ENCODE assay signal across 24 cellular contexts in genomic region chr3:114318295-114318694, GRCh38. TPM values are rescaled to one million over a fixed set of nuclear protein-coding genes. Genes with fewer than 3 reads are reported as not detected.
DNase-seq lines count a peak whose midpoint lies in the region; ATAC-seq, FAIRE-seq and TF ChIP-seq lines count a peak whose summit lies in the region.
"Had no signal": no experiment of that assay in that cellular context is flagged by ENCODE, and none has a peak within 500 bp of the region (broad histone marks: within the 10 kb centered on the region; RNA-seq: fewer than 3 reads in every experiment).

No MANE protein-coding gene starts in this region.

- no peaks in the 10 kb centered on the region for H3K27me3 ChIP-seq in H1 (replicated peaks in 1 of 4; ENCODE audit: control insufficient read depth in 3 of 4, extremely low read depth in 1 of 4, insufficient read depth in 3 of 4, low read length in 3 of 4)
- no peaks in the 10 kb centered on the region for H3K27me3 ChIP-seq in upper lobe of right lung
- H3K27me3 ChIP-seq: right lobe of liver had no signal

- CTCF ChIA-PET in activated naive CD4-positive, alpha-beta T cell treated with anti-CD3 and anti-CD28 coated beads for 36 hours (lab: Charles Lee), result interaction anchor here (0.9 kb wide), 1 partner anchor 83 kb away, joined by 4 read pairs; no protein-coding TSS in a partner anchor
- CTCF ChIA-PET in H1 (lab: Charles Lee; ENCODE audit: partially characterized antibody), result interaction anchor here (0.6 to 1.2 kb wide), 2 partner anchors 25 to 339 kb away, joined by 3 read pairs; partner anchors contain the start of gene TIGIT

- H2AK5ac ChIP-seq in H1 (ENCODE audit: low read depth, low read length), result no peak overlapping the region; the same call in 1 of the 2 replicates

- H4K5ac ChIP-seq in H1 (ENCODE audit: insufficient read length, low read depth, low read length), result no peak overlapping the region

- H3K56ac ChIP-seq in H1 (replicated peaks; ENCODE audit: insufficient read length, low read depth, low read length), result no peak overlapping the region

- DNase-seq in activated naive CD4-positive, alpha-beta T cell treated with anti-CD3 and anti-CD28 coated beads for 36 hours, result no peak
- no peak for DNase-seq in activated naive CD4-positive, alpha-beta T cell (lab: John Stamatoyannopoulos, UW)
- DNase-seq in T-helper 17 cell, result no peak
- DNase-seq in H1 (ENCODE audit: low read depth in 1 of 2, low spot score in 2 of 2), result no peak
- no peak for DNase-seq in stimulated activated effector memory CD8-positive, alpha-beta T cell treated with anti-CD3 and anti-CD28 coated beads, Interleukin-12 subunit alpha, Interleukin-12 subunit beta, amount 100 ng/mL, for 72 hours (ENCODE audit: low spot score in 2 of 2)
- DNase-seq in upper lobe of right lung, result no peak
- no peak for DNase-seq in urothelium cell line (ENCODE audit: low spot score)
- no peak for DNase-seq in ecto neural progenitor cell (ENCODE audit: low spot score)
- DNase-seq: amniotic stem cell; DMS153; H9; left cardiac atrium; mesenchymal stem cell; naive thymus-derived CD8-positive, alpha-beta T cell; NCI-H510A treated with DMSO at 0.1 percent for 48 hours; NK-92 treated with Interleukin-12 subunit alpha and Interleukin-12 subunit beta, amount 100 ng/mL, for 24 hours; right lobe of liver; SHP77 treated with DMSO at 0.1 percent for 48 hours had no signal

- no peaks in the 10 kb centered on the region for H3K27me3 Mint-ChIP-seq in activated naive CD4-positive, alpha-beta T cell treated with anti-CD3 and anti-CD28 coated beads for 36 hours (ENCODE audit: low read depth)
- H3K27me3 Mint-ChIP-seq in T-helper 17 cell, result no peaks in the 10 kb centered on the region
- H3K27me3 Mint-ChIP-seq: dendritic cell treated with granulocyte-macrophage colony-stimulating factor and Interleukin-4, amounts not matched to agents 40 ng/mL and 50 ng/mL, for 4 days; naive thymus-derived CD8-positive, alpha-beta T cell had no signal

- no peak overlapping the region for H3K4me3 ChIP-seq in H1 (ENCODE audit: extremely low read depth in 1 of 4, insufficient read depth in 2 of 4, low read depth in 3 of 4, low read length in 4 of 4)
- H3K4me3 ChIP-seq in upper lobe of right lung, result no peak overlapping the region
- H3K4me3 ChIP-seq: right lobe of liver, thoracic aorta had no signal

- H2BK15ac ChIP-seq in H1 (ENCODE audit: low read length), result peak overlapping the region; percentile 93; the same call in 1 of the 2 replicates

- peak overlapping the region; percentile 89 for H2BK5ac ChIP-seq in H1 (ENCODE audit: low read depth, low read length)

- POLR2A ChIA-PET in H1 (lab: Charles Lee; ENCODE audit: partially characterized antibody), result no interaction called here

- H3K9ac ChIP-seq in H1 (replicated peaks in 1 of 4; ENCODE audit: extremely low read depth in 1 of 4, low read depth in 3 of 4, low read length in 3 of 4), result no peak overlapping the region
- H3K9ac ChIP-seq: KMS-11 had no signal

- TF ChIP-seq EP300 in H1 (IDR thresholded peaks at IDR 0.05; ENCODE audit: borderline replicate concordance in 1 of 2, low read depth in 2 of 2, low read length in 2 of 2), result no peak

- no peaks in the 10 kb centered on the region for H3K9me3 ChIP-seq in T-helper 17 cell (ENCODE audit: control insufficient read depth, low read length, poor library complexity, severe bottlenecking)
- H3K9me3 ChIP-seq in H1 (ENCODE audit: insufficient read depth in 2 of 2, low read depth in 1 of 2, low read length in 1 of 2), result no peaks in the 10 kb centered on the region
- H3K9me3 ChIP-seq in upper lobe of right lung, result no peaks in the 10 kb centered on the region
- H3K9me3 ChIP-seq: right lobe of liver, thoracic aorta had no signal

- no peaks in the 10 kb centered on the region for H4K20me1 ChIP-seq in H1 (replicated peaks in 1 of 2; ENCODE audit: control insufficient read depth in 1 of 2, insufficient read depth in 2 of 2, low read length in 2 of 2)

- peak overlapping the region; percentile 48 for H4K91ac ChIP-seq in H1 (replicated peaks; ENCODE audit: insufficient read length, low read length)

- intact Hi-C loops in activated naive CD4-positive, alpha-beta T cell treated with anti-CD3 and anti-CD28 coated beads for 36 hours (cut with micrococcal nuclease), result no loop called here
- intact Hi-C loops in upper lobe of right lung (cut with DNase I), result no loop called here

- no peak for ATAC-seq in T-helper 17 cell
- ATAC-seq in stimulated activated effector memory CD8-positive, alpha-beta T cell treated with anti-CD3 and anti-CD28 coated beads, Interleukin-12 subunit alpha, Interleukin-12 subunit beta, amount 100 ng/mL, for 72 hours, result peak; percentile 79
- ATAC-seq in upper lobe of right lung, result no peak
- ATAC-seq: left cardiac atrium; naive thymus-derived CD8-positive, alpha-beta T cell; right lobe of liver had no signal

- TF ChIP-seq POLR2A in H1 (IDR thresholded peaks at IDR 0.05; ENCODE audit: control extremely low read depth in 1 of 2, low read depth in 2 of 2, low read length in 2 of 2), result no peak

- H3K23ac ChIP-seq in H1 (ENCODE audit: insufficient read length), result no peak overlapping the region

- no peak overlapping the region for H2BK120ac ChIP-seq in H1 (replicated peaks; ENCODE audit: low read depth, low read length)

- H3K9me3 Mint-ChIP-seq in activated naive CD4-positive, alpha-beta T cell treated with anti-CD3 and anti-CD28 coated beads for 36 hours, result no peaks in the 10 kb centered on the region
- H3K9me3 Mint-ChIP-seq in stimulated activated effector memory CD8-positive, alpha-beta T cell treated with anti-CD3 and anti-CD28 coated beads, Interleukin-12 subunit alpha, Interleukin-12 subunit beta, amount 100 ng/mL, for 72 hours, result no peaks in the 10 kb centered on the region
- H3K9me3 Mint-ChIP-seq: activated T-helper 2 cell treated with anti-CD3 and anti-CD28 coated beads, Interferon-gamma antibody, Interleukin-2, Interleukin-4, amounts not matched to agents 10 μg/mL and 5 μg/mL and 100 μg/mL, durations not matched to agents 14 hours and 24 hours and 36 hours; dendritic cell treated with granulocyte-macrophage colony-stimulating factor and Interleukin-4, amounts not matched to agents 40 ng/mL and 50 ng/mL, for 4 days; H9; naive thymus-derived CD8-positive, alpha-beta T cell had no signal

- H3K18ac ChIP-seq in H1 (ENCODE audit: extremely low read depth, low read length), result no peak overlapping the region

- no peak for TF ChIP-seq RAD21 in H1 (IDR thresholded peaks at IDR 0.05 in 1 of 2, conservative IDR thresholded peaks at IDR 0.05 in 1 of 2; ENCODE audit: low read depth in 2 of 2, low read length in 2 of 2)

- no peak for TF ChIP-seq CTCF in H1 (IDR thresholded peaks at IDR 0.05; ENCODE audit: control extremely low read depth in 1 of 3, insufficient read depth in 1 of 3, low read depth in 1 of 3, low read length in 3 of 3)
- no peak for TF ChIP-seq CTCF in upper lobe of right lung (IDR thresholded peaks at IDR 0.05)

- H3K4me2 ChIP-seq in H1 (ENCODE audit: insufficient read depth in 1 of 2, low read depth in 2 of 2, low read length in 2 of 2), result no peak overlapping the region; a peak in 1 of 4 replicates
- H3K4me2 ChIP-seq: KMS-11 had no signal

- no peaks in the 10 kb centered on the region for H3K23me2 ChIP-seq in H1 (ENCODE audit: low read depth, low read length)

- no peak overlapping the region; the same call in 1 of the 2 replicates for H2BK20ac ChIP-seq in H1 (ENCODE audit: low read length)

- H3K4me1 ChIP-seq in H1 (replicated peaks in 1 of 4; ENCODE audit: control insufficient read depth in 3 of 4, insufficient read depth in 4 of 4, low read length in 3 of 4) (peaks cover 3 to 5% (median 4%) of the 10 kb centered on the region in 4 experiments; a peak in 6 of 7 replicates), upper lobe of right lung (no peaks in the 10 kb centered on the region)
- H3K4me1 ChIP-seq: right lobe of liver had no signal

- FAIRE-seq in H1 (lab: Jason Lieb, UNC) (no peak), urothelium cell line (lab: Jason Lieb, UNC) (no peak)
- FAIRE-seq: endothelial cell of umbilical vein had no signal

- H3K4me1 Mint-ChIP-seq in activated naive CD4-positive, alpha-beta T cell treated with anti-CD3 and anti-CD28 coated beads for 36 hours (ENCODE audit: low read depth), result peaks cover 35% of the 10 kb centered on the region
- peaks cover 23% of the 10 kb centered on the region for H3K4me1 Mint-ChIP-seq in T-helper 17 cell
- H3K4me1 Mint-ChIP-seq in stimulated activated effector memory CD8-positive, alpha-beta T cell treated with anti-CD3 and anti-CD28 coated beads, Interleukin-12 subunit alpha, Interleukin-12 subunit beta, amount 100 ng/mL, for 72 hours, result peaks cover 84% of the 10 kb centered on the region

- H2AFZ ChIP-seq in H1 (ENCODE audit: low read length), result peak overlapping the region; percentile 91

- H3K79me1 ChIP-seq in H1 (ENCODE audit: low read depth, low read length), result no peaks in the 10 kb centered on the region

- no peak overlapping the region for H3K27ac ChIP-seq in H1 (ENCODE audit: low read depth, low read length)
- no peak overlapping the region for H3K27ac ChIP-seq in upper lobe of right lung
- H3K27ac ChIP-seq: KMS-11, right lobe of liver, thoracic aorta had no signal

- H3K36me3 ChIP-seq in H1 (ENCODE audit: control insufficient read depth in 2 of 4, insufficient read depth in 4 of 4, low read length in 3 of 4), result no peaks in the 10 kb centered on the region
- H3K36me3 ChIP-seq in upper lobe of right lung, result no peaks in the 10 kb centered on the region
- H3K36me3 ChIP-seq: right lobe of liver, thoracic aorta had no signal

- H3K27ac Mint-ChIP-seq in activated naive CD4-positive, alpha-beta T cell treated with anti-CD3 and anti-CD28 coated beads for 36 hours, result peak overlapping the region; percentile 1
- H3K27ac Mint-ChIP-seq in T-helper 17 cell, result peak overlapping the region; percentile 37
- peak overlapping the region; percentile 60 for H3K27ac Mint-ChIP-seq in stimulated activated effector memory CD8-positive, alpha-beta T cell treated with anti-CD3 and anti-CD28 coated beads, Interleukin-12 subunit alpha, Interleukin-12 subunit beta, amount 100 ng/mL, for 72 hours
- H3K27ac Mint-ChIP-seq: activated T-helper 2 cell treated with anti-CD3 and anti-CD28 coated beads, Interferon-gamma antibody, Interleukin-2, Interleukin-4, amounts not matched to agents 10 μg/mL and 5 μg/mL and 100 μg/mL, durations not matched to agents 14 hours and 24 hours and 36 hours; dendritic cell treated with granulocyte-macrophage colony-stimulating factor and Interleukin-4, amounts not matched to agents 40 ng/mL and 50 ng/mL, for 4 days had no signal

- H3K4ac ChIP-seq in H1 (replicated peaks; ENCODE audit: insufficient read length, low read depth, low read length), result no peak overlapping the region

- H3K14ac ChIP-seq in H1 (ENCODE audit: insufficient read length), result no peak overlapping the region

- H4K8ac ChIP-seq in H1 (ENCODE audit: extremely low read depth, insufficient read depth, low read length), result no peak overlapping the region

- 76% methylated on average over 5 of the region's 5 CpGs; no CpG with 5 or more reads in 1 of the 2 experiments for WGBS in H1 (ENCODE audit: extremely low coverage in 1 of 2, insufficient coverage in 1 of 2, insufficient read length in 1 of 2, insufficient replicate concordance in 2 of 2, low coverage in 1 of 2, low lambda C conversion rate in 2 of 2, missing lambda C conversion rate in 1 of 2), 2 experiments

- H3K79me2 ChIP-seq in H1 (ENCODE audit: control insufficient read depth in 1 of 2, insufficient read depth in 2 of 2, low read length in 2 of 2), result no peaks in the 10 kb centered on the region

- H3K4me3 Mint-ChIP-seq in activated naive CD4-positive, alpha-beta T cell treated with anti-CD3 and anti-CD28 coated beads for 36 hours, result no peak overlapping the region
- H3K4me3 Mint-ChIP-seq in T-helper 17 cell, result no peak overlapping the region
- peak overlapping the region; percentile 52 for H3K4me3 Mint-ChIP-seq in stimulated activated effector memory CD8-positive, alpha-beta T cell treated with anti-CD3 and anti-CD28 coated beads, Interleukin-12 subunit alpha, Interleukin-12 subunit beta, amount 100 ng/mL, for 72 hours
- H3K4me3 Mint-ChIP-seq: dendritic cell treated with granulocyte-macrophage colony-stimulating factor and Interleukin-4, amounts not matched to agents 40 ng/mL and 50 ng/mL, for 4 days; H9 had no signal

- H2BK12ac ChIP-seq in H1 (ENCODE audit: low read depth, low read length), result peak overlapping the region; percentile 95

- H3K36me3 Mint-ChIP-seq in activated naive CD4-positive, alpha-beta T cell treated with anti-CD3 and anti-CD28 coated beads for 36 hours (ENCODE audit: low read depth), result no peaks in the 10 kb centered on the region
- H3K36me3 Mint-ChIP-seq in T-helper 17 cell (ENCODE audit: low read depth), result peaks cover 2% of the 10 kb centered on the region
- H3K36me3 Mint-ChIP-seq in stimulated activated effector memory CD8-positive, alpha-beta T cell treated with anti-CD3 and anti-CD28 coated beads, Interleukin-12 subunit alpha, Interleukin-12 subunit beta, amount 100 ng/mL, for 72 hours, result peaks cover 20% of the 10 kb centered on the region

RNA-seq across cellular contexts. Expression of gene TIGIT, which starts 24.5 kb away (rescaled TPM):
- total RNA-seq in activated naive CD4-positive, alpha-beta T cell treated with anti-CD3 and anti-CD28 coated beads for 36 hours, result 1 to 10 TPM; 7.3 to 8.8 TPM
- total RNA-seq in T-helper 17 cell (10 to 100 TPM; 11.6 to 13.3 TPM), upper lobe of right lung (1.7 TPM)
- not detected in 2 replicates for total RNA-seq in H1 (2021; fragmentation: NEBNext Ultra II Directional; extraction: Animal tissue kit (Norgen Biotek cat#: 25700))
- polyA plus RNA-seq in H1 (2011; rRNA removed), result 0.02 and 0.17 TPM in 2 replicates
- 0.14 TPM for polyA plus RNA-seq in H1 (2011; cell fraction: cytosol; rRNA removed)
- polyA plus RNA-seq in H1 (2011; cell fraction: nucleus; rRNA removed), result 0.47 TPM
- 0.24 to 0.28 TPM in 2 of 4 replicates, not detected in the others for polyA plus RNA-seq in H1 (2012, experiment 1 of 2)
- not detected for polyA plus RNA-seq in H1 (2012, experiment 2 of 2)
- 0.02 TPM for polyA plus RNA-seq in H1 (2013, experiment 1 of 2)
- 0.04 TPM for polyA plus RNA-seq in H1 (2013, experiment 2 of 2)
- not detected in 2 replicates for polyA minus RNA-seq in H1 (2011; rRNA and poly(A)+ RNA removed)
- polyA minus RNA-seq in H1 (2011; cell fraction: cytosol; rRNA and poly(A)+ RNA removed), result not detected
- 0.20 TPM for polyA minus RNA-seq in H1 (2011; cell fraction: nucleus; rRNA and poly(A)+ RNA removed)
- total RNA-seq: endothelial cell of umbilical vein, H9, HT1080 had no signal
- polyA plus RNA-seq: endothelial cell of umbilical vein had no signal

Comparison
In these comparisons a context has a peak if more than half of its experiments do, and no peak if none do; other contexts are left out.
1. H3K27ac Mint-ChIP-seq: peak in every context shown above with its lines; median percentile 60 in stimulated activated effector memory CD8-positive, alpha-beta T cell treated with anti-CD3 and anti-CD28 coated beads, Interleukin-12 subunit alpha, Interleukin-12 subunit beta, amount 100 ng/mL, for 72 hours; 37 in T-helper 17 cell; 1 in activated naive CD4-positive, alpha-beta T cell treated with anti-CD3 and anti-CD28 coated beads for 36 hours.